8 cellular contexts compared by ENCODE assay signal in genomic region chr19:38374332-38375097, GRCh38. TPM values are rescaled to one million over a fixed set of nuclear protein-coding genes. Genes with fewer than 3 reads are reported as not detected.
DNase-seq lines count a peak whose midpoint lies in the region; ATAC-seq and TF ChIP-seq lines count a peak whose summit lies in the region.

TSS of gene PSMD8 (plus strand) at chr19:38374571. CDS start at chr19:38374602, 31 bp downstream.

- peak; percentile 99 for DNase-seq in Daoy (ENCODE audit: low read depth)
- DNase-seq in Karpas-422, result peak; percentile 100
- peak; percentile 99 for DNase-seq in RKO (ENCODE audit: low spot score)
- peak; percentile 97 for DNase-seq in activated T-helper 1 cell treated with Interleukin-2 at 50 U/mL for 16 hours (ENCODE audit: low read depth)
- DNase-seq in esophagus squamous epithelium (lab: John Stamatoyannopoulos, UW), result peak; percentile 97
- DNase-seq in myocyte (ENCODE audit: low read depth), result peak; percentile 100
- peak; percentile 98 for DNase-seq in stimulated activated CD8-positive, alpha-beta memory T cell treated with anti-CD3 and anti-CD28 coated beads, Interleukin-7, amount 100 ng/mL, for 48 hours (ENCODE audit: extremely low read depth in 1 of 2, low read depth in 1 of 2)

- H3K36me3 ChIP-seq in Karpas-422 (ENCODE audit: insufficient read depth, low read length), result peaks cover 4% of the 10 kb centered on the region; the same call in 1 of the 2 replicates
- peaks cover 0 to 36% (median 6%) of the 10 kb centered on the region in 3 donors for H3K36me3 ChIP-seq in esophagus squamous epithelium

- ATAC-seq in GM21825 (IDR thresholded peaks at IDR 0.05; ENCODE audit: unreplicated experiment), result peak; percentile 92

- TF ChIP-seq POLR2A in esophagus squamous epithelium (IDR thresholded peaks at IDR 0.05), result peak in 3 of 4 donors; percentile 88 to 95 (median 93)

- H3K9me3 ChIP-seq in Karpas-422 (ENCODE audit: low read length) (no peaks in the 10 kb centered on the region), esophagus squamous epithelium (no peaks in the 10 kb centered on the region)

- peak in 3 of 6 experiments; percentile 7 to 41 (median 12) for TF ChIP-seq CTCF in esophagus squamous epithelium (IDR thresholded peaks at IDR 0.05)

- peak within 1 kb of the TSS; percentile 73 for H2AFZ ChIP-seq in Karpas-422 (ENCODE audit: low read length)

- H3K79me2 ChIP-seq in Karpas-422 (ENCODE audit: low read length), result peaks cover 33% of the 10 kb centered on the region

- H3K4me2 ChIP-seq in Karpas-422 (ENCODE audit: low read depth, low read length, poor library complexity, severe bottlenecking), result peak within 1 kb of the TSS; percentile 90

- H3K27me3 ChIP-seq in Karpas-422 (ENCODE audit: low read length) (no peaks in the 10 kb centered on the region), esophagus squamous epithelium (peaks cover 0 to 4% (median 0%) of the 10 kb centered on the region in 4 donors)

- peaks cover 6% of the 10 kb centered on the region; the same call in 1 of the 2 replicates for H4K20me1 ChIP-seq in Karpas-422 (ENCODE audit: insufficient read depth, low read depth, low read length)

- intact Hi-C loops in esophagus squamous epithelium (cut with DNase I), result no loop called here

- peak within 1 kb of the TSS; percentile 14; the same call in 1 of the 2 replicates for H3K27ac ChIP-seq in Karpas-422 (ENCODE audit: low read length)
- peak within 1 kb of the TSS; percentile 91 to 96 (median 92) for H3K27ac ChIP-seq in esophagus squamous epithelium

- H3K9ac ChIP-seq in Karpas-422 (ENCODE audit: low read length), result peak within 1 kb of the TSS; percentile 85

- no peaks in the 10 kb centered on the region for H3K9me2 ChIP-seq in Karpas-422 (replicated peaks; ENCODE audit: insufficient read depth, low read length)

- peaks cover 19% of the 10 kb centered on the region for H3K4me1 ChIP-seq in Karpas-422 (ENCODE audit: low read length)
- H3K4me1 ChIP-seq in esophagus squamous epithelium, result peaks cover 11 to 31% (median 25%) of the 10 kb centered on the region in 3 donors

- peak within 1 kb of the TSS; percentile 85 for H3K4me3 ChIP-seq in Karpas-422 (ENCODE audit: low read length)
- H3K4me3 ChIP-seq in esophagus squamous epithelium, result peak within 1 kb of the TSS; percentile 70 to 84 (median 74)

- WGBS in esophagus squamous epithelium, 2 donors, result 0 to 3% methylated on average over 12 to 23 of the region's 65 CpGs

RNA-seq across cellular contexts. Expression of gene PSMD8, which starts in this region (rescaled TPM):
- total RNA-seq in Daoy (2014; rRNA removed; shearing (Covaris generic)), result 273 and 343 TPM in 2 replicates
- 188 and 199 TPM in 2 replicates for total RNA-seq in Karpas-422 (2014; rRNA removed; shearing (Covaris generic); ENCODE audit: low replicate concordance)
- total RNA-seq in esophagus squamous epithelium (100 to 1,000 TPM; 172 to 231 (median 197) TPM), myocyte (391 and 475 TPM in 2 replicates)
- polyA plus RNA-seq in myocyte (2012), result 391 TPM

Comparison
In these comparisons a context has a peak if more than half of its experiments do, and no peak if none do; other contexts are left out.
1. Peak in every context shown above with its lines: DNase-seq, ATAC-seq, H3K4me3 ChIP-seq and H3K27ac ChIP-seq.